Comparison of ENCODE assay signal across 1 cellular context in the genomic region with DNA sequence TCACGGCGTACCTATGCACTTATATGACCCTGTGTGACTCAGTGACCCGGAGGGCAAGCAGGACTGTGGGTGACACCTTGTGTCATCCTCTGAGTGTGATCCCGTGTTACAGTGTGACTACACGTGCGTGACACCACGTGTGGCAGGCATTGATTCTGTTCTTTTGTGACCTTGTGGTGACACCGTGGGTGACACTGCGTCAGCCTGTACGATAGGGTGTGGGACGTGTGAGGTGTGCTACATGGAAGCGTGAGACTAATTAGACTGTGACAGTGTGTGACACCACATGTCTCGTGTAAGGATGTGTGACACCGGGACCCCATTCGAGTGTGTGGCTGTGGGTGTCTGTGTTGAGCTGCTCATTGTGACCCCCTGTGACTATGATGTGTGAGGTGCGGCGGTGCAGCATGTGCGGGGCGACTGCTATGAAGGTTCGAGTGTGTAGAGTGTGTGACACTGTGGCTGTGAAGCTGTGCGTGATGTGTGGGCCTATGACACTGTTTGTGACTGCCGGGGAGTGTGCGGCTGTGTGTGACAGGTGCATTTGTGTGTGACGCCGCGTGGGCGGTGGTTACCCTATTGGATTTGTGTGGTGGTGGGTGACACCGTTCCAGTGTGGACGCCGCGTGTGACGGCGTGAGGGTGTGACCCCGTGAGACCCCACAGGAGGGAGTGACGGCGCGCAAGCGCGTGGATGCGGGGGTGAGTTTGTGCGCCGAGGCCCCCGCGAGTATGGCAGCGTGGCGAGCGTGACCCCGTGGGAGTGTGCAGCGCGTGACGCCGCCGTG.
TF ChIP-seq lines count a peak whose summit lies in the region.

A gene (plus strand): TSS at position 783 of the 788 bp plus-strand sequence. CDS start 5,621 bp downstream, outside the sequence.

TF ChIP-seq in HepG2, 621 proteins besides CTCF, POLR2A, EP300 and RAD21 (continued from another document and continues in another):
- TF ChIP-seq, protein P1, sequence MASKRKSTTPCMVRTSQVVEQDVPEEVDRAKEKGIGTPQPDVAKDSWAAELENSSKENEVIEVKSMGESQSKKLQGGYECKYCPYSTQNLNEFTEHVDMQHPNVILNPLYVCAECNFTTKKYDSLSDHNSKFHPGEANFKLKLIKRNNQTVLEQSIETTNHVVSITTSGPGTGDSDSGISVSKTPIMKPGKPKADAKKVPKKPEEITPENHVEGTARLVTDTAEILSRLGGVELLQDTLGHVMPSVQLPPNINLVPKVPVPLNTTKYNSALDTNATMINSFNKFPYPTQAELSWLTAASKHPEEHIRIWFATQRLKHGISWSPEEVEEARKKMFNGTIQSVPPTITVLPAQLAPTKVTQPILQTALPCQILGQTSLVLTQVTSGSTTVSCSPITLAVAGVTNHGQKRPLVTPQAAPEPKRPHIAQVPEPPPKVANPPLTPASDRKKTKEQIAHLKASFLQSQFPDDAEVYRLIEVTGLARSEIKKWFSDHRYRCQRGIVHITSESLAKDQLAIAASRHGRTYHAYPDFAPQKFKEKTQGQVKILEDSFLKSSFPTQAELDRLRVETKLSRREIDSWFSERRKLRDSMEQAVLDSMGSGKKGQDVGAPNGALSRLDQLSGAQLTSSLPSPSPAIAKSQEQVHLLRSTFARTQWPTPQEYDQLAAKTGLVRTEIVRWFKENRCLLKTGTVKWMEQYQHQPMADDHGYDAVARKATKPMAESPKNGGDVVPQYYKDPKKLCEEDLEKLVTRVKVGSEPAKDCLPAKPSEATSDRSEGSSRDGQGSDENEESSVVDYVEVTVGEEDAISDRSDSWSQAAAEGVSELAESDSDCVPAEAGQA (IDR thresholded peaks at IDR 0.05; ENCODE audit: low read depth), result no peak
- TF ChIP-seq, protein P1 (CRISPR knock-in tag; IDR thresholded peaks at IDR 0.05; ENCODE audit: borderline replicate concordance), result no peak
- TF ChIP-seq HOXA9 (CRISPR knock-in tag; IDR thresholded peaks at IDR 0.05; ENCODE audit: borderline replicate concordance), result no peak
- no peak for TF ChIP-seq ZNF143 (CRISPR knock-in tag; IDR thresholded peaks at IDR 0.05)
- no peak for TF ChIP-seq SOX13 (IDR thresholded peaks at IDR 0.05)
- no peak for TF ChIP-seq SOX13 (CRISPR knock-in tag; conservative IDR thresholded peaks at IDR 0.05 in 1 of 2, IDR thresholded peaks at IDR 0.05 in 1 of 2)
- TF ChIP-seq, protein P2, sequence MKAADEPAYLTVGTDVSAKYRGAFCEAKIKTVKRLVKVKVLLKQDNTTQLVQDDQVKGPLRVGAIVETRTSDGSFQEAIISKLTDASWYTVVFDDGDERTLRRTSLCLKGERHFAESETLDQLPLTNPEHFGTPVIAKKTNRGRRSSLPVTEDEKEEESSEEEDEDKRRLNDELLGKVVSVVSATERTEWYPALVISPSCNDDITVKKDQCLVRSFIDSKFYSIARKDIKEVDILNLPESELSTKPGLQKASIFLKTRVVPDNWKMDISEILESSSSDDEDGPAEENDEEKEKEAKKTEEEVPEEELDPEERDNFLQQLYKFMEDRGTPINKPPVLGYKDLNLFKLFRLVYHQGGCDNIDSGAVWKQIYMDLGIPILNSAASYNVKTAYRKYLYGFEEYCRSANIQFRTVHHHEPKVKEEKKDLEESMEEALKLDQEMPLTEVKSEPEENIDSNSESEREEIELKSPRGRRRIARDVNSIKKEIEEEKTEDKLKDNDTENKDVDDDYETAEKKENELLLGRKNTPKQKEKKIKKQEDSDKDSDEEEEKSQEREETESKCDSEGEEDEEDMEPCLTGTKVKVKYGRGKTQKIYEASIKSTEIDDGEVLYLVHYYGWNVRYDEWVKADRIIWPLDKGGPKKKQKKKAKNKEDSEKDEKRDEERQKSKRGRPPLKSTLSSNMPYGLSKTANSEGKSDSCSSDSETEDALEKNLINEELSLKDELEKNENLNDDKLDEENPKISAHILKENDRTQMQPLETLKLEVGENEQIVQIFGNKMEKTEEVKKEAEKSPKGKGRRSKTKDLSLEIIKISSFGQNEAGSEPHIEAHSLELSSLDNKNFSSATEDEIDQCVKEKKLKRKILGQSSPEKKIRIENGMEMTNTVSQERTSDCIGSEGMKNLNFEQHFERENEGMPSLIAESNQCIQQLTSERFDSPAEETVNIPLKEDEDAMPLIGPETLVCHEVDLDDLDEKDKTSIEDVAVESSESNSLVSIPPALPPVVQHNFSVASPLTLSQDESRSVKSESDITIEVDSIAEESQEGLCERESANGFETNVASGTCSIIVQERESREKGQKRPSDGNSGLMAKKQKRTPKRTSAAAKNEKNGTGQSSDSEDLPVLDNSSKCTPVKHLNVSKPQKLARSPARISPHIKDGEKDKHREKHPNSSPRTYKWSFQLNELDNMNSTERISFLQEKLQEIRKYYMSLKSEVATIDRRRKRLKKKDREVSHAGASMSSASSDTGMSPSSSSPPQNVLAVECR (CRISPR knock-in tag; IDR thresholded peaks at IDR 0.05; ENCODE audit: borderline replicate concordance), result peak; percentile 22
- TF ChIP-seq, protein P3, sequence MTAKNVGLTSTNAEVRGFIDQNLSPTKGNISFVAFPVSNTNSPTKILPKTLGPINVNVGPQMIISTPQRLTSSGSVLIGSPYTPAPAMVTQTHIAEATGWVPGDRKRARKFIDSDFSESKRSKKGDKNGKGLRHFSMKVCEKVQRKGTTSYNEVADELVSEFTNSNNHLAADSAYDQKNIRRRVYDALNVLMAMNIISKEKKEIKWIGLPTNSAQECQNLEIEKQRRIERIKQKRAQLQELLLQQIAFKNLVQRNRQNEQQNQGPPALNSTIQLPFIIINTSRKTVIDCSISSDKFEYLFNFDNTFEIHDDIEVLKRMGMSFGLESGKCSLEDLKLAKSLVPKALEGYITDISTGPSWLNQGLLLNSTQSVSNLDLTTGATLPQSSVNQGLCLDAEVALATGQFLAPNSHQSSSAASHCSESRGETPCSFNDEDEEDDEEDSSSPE (CRISPR knock-in tag; IDR thresholded peaks at IDR 0.05), result no peak
- no peak for TF ChIP-seq ZFY (CRISPR knock-in tag; IDR thresholded peaks at IDR 0.05)
- TF ChIP-seq MTF2 (CRISPR knock-in tag; IDR thresholded peaks at IDR 0.05; ENCODE audit: borderline replicate concordance), result peak; percentile 64; the same call in 1 of the 2 replicates
- TF ChIP-seq POGZ (CRISPR knock-in tag; IDR thresholded peaks at IDR 0.05), result no peak
- TF ChIP-seq ATF7 (IDR thresholded peaks at IDR 0.05), result no peak
- no peak for TF ChIP-seq ATF7 (CRISPR knock-in tag; IDR thresholded peaks at IDR 0.05)
- TF ChIP-seq ZC3H4 (CRISPR knock-in tag; IDR thresholded peaks at IDR 0.05; ENCODE audit: borderline replicate concordance), result no peak
- 0 out of 2 replicates have a peak, but pooled peaks have one; percentile 25 for TF ChIP-seq ZNF333 (CRISPR knock-in tag; IDR thresholded peaks at IDR 0.05; ENCODE audit: borderline replicate concordance)
- no peak for TF ChIP-seq ZNF274 (CRISPR knock-in tag; IDR thresholded peaks at IDR 0.05)
- 0 out of 2 replicates have a peak, but pooled peaks have one; percentile 36 for TF ChIP-seq ZNF674 (CRISPR knock-in tag; IDR thresholded peaks at IDR 0.05; ENCODE audit: low read depth)
- no peak for TF ChIP-seq THAP11 (CRISPR knock-in tag; IDR thresholded peaks at IDR 0.05)
- 0 out of 2 replicates have a peak, but pooled peaks have one; percentile 69 for TF ChIP-seq ZIK1 (CRISPR knock-in tag; IDR thresholded peaks at IDR 0.05; ENCODE audit: borderline replicate concordance, low read depth)
- no peak for TF ChIP-seq MIXL1 (CRISPR knock-in tag; IDR thresholded peaks at IDR 0.05)
- TF ChIP-seq ZNF354B (CRISPR knock-in tag; IDR thresholded peaks at IDR 0.05), result no peak
- TF ChIP-seq CENPT (CRISPR knock-in tag; IDR thresholded peaks at IDR 0.05; ENCODE audit: low read depth), result no peak
- TF ChIP-seq, protein P4, sequence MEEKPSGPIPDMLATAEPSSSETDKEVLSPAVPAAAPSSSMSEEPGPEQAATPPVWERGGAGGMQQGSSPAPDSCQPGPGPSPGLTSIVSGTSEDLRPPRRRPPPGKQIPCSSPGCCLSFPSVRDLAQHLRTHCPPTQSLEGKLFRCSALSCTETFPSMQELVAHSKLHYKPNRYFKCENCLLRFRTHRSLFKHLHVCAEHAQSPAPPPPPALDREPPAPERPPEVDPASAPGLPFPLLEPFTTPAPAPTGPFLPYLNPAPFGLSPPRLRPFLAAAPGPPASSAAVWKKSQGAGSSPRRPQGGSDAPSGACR (CRISPR knock-in tag; IDR thresholded peaks at IDR 0.05), result peak; percentile 58; the same call in 1 of the 2 replicates
- TF ChIP-seq ZNF660 (CRISPR knock-in tag; IDR thresholded peaks at IDR 0.05; ENCODE audit: borderline replicate concordance, low read depth), result no peak
- peak; percentile 45; the same call in 1 of the 2 replicates for TF ChIP-seq TBX2 (CRISPR knock-in tag; IDR thresholded peaks at IDR 0.05; ENCODE audit: borderline replicate concordance)
- TF ChIP-seq TAF1 (CRISPR knock-in tag; IDR thresholded peaks at IDR 0.05), result no peak
- no peak for TF ChIP-seq ZNF879 (CRISPR knock-in tag; IDR thresholded peaks at IDR 0.05)
- TF ChIP-seq JUND (CRISPR knock-in tag; IDR thresholded peaks at IDR 0.05), result peak; percentile 42; the same call in 1 of the 2 replicates
- TF ChIP-seq MBNL3 (CRISPR knock-in tag; conservative IDR thresholded peaks at IDR 0.05), result no peak
- no peak for TF ChIP-seq ISX (CRISPR knock-in tag; conservative IDR thresholded peaks at IDR 0.05)
- no peak for TF ChIP-seq PCBP1 (IDR thresholded peaks at IDR 0.05; ENCODE audit: borderline replicate concordance, low read depth, low read length)
- 0 out of 2 replicates have a peak, but pooled peaks have one; percentile 3 for TF ChIP-seq ZNF790 (CRISPR knock-in tag; IDR thresholded peaks at IDR 0.05; ENCODE audit: borderline replicate concordance)
- TF ChIP-seq ARID2 (CRISPR knock-in tag; IDR thresholded peaks at IDR 0.05; ENCODE audit: borderline replicate concordance), result no peak
- TF ChIP-seq, protein P5, sequence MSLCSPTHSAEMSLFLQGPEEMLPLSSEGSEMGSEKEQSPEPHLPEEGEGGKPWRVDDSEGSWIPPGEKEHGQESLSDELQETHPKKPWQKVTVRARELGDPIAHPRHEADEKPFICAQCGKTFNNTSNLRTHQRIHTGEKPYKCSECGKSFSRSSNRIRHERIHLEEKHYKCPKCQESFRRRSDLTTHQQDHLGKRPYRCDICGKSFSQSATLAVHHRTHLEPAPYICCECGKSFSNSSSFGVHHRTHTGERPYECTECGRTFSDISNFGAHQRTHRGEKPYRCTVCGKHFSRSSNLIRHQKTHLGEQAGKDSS (CRISPR knock-in tag; IDR thresholded peaks at IDR 0.05; ENCODE audit: borderline replicate concordance, low read depth), result no peak
- TF ChIP-seq ZC3H13 (CRISPR knock-in tag; IDR thresholded peaks at IDR 0.05), result no peak
- no peak for TF ChIP-seq SKI (IDR thresholded peaks at IDR 0.05; ENCODE audit: partially characterized antibody)
- no peak for TF ChIP-seq ZNF557 (CRISPR knock-in tag; IDR thresholded peaks at IDR 0.05)
- no peak for TF ChIP-seq NR3C1 (CRISPR knock-in tag; IDR thresholded peaks at IDR 0.05)
- TF ChIP-seq POLR2AphosphoS2 (IDR thresholded peaks at IDR 0.05; ENCODE audit: low read depth, low read length), result no peak
- TF ChIP-seq, protein P6, sequence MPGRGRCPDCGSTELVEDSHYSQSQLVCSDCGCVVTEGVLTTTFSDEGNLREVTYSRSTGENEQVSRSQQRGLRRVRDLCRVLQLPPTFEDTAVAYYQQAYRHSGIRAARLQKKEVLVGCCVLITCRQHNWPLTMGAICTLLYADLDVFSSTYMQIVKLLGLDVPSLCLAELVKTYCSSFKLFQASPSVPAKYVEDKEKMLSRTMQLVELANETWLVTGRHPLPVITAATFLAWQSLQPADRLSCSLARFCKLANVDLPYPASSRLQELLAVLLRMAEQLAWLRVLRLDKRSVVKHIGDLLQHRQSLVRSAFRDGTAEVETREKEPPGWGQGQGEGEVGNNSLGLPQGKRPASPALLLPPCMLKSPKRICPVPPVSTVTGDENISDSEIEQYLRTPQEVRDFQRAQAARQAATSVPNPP (CRISPR knock-in tag; IDR thresholded peaks at IDR 0.05), result no peak
- no peak for TF ChIP-seq KDM1A (CRISPR knock-in tag; IDR thresholded peaks at IDR 0.05)
- TF ChIP-seq, protein P7, sequence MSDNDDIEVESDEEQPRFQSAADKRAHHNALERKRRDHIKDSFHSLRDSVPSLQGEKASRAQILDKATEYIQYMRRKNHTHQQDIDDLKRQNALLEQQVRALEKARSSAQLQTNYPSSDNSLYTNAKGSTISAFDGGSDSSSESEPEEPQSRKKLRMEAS (IDR thresholded peaks at IDR 0.05), result peak; percentile 55
- no peak for TF ChIP-seq XBP1 (CRISPR knock-in tag; IDR thresholded peaks at IDR 0.05)
- TF ChIP-seq, protein P8, sequence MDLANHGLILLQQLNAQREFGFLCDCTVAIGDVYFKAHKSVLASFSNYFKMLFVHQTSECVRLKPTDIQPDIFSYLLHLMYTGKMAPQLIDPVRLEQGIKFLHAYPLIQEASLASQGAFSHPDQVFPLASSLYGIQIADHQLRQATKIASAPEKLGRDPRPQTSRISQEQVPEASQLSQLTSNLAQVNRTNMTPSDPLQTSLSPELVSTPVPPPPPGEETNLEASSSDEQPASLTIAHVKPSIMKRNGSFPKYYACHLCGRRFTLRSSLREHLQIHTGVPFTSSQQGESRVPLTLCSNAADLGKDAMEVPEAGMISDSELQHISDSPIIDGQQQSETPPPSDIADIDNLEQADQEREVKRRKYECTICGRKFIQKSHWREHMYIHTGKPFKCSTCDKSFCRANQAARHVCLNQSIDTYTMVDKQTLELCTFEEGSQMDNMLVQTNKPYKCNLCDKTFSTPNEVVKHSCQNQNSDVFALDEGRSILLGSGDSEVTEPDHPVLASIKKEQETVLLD (CRISPR knock-in tag; IDR thresholded peaks at IDR 0.05; ENCODE audit: low read depth), result no peak
- TF ChIP-seq FOXC1 (CRISPR knock-in tag; IDR thresholded peaks at IDR 0.05; ENCODE audit: borderline replicate concordance), result 0 out of 2 replicates have a peak, but pooled peaks have one; percentile 21
